In the genomic region with DNA sequence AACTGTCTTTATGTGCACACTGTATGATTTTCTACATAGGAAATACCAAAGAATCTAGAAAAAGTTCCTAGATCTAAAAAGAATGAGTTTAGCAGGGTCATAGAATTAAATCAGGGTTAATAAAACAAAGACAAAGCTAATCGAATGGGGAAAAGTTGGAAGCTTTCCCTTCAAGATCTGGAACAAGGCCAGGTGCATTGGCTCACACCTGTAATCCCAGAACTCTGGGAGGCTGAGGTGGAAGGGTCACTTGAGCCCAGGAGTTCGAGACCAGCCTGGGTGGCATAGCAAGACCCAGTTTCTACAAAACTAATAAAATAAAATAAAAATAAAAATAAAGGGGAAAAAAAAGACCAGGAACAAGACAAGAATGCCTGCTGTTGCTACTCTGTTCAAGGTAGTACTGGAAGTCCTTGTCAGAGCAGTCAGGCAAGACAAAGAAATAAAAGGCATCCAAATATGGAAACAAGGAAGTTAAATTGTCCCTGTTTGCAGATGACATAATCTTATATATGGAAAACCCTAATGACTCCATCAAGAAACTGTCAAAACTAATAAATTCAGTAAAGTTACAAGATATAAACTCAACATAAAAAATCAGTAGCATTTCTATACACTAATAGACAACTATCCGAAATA, we compare ENCODE assay signal across 1 cellular context.
TF ChIP-seq lines count a peak whose summit lies in the region.

No MANE protein-coding gene starts in this region.

TF ChIP-seq in HEK293, 187 proteins besides CTCF, POLR2A, EP300 and RAD21:
- TF ChIP-seq PRDM6 (tag by site-specific recombination; IDR thresholded peaks at IDR 0.05) (peak; percentile 49; the same call in 1 of the 2 replicates), ZNF23 (tag by site-specific recombination; IDR thresholded peaks at IDR 0.05; ENCODE audit: borderline replicate concordance) (no peak)
- TF ChIP-seq, protein P1, sequence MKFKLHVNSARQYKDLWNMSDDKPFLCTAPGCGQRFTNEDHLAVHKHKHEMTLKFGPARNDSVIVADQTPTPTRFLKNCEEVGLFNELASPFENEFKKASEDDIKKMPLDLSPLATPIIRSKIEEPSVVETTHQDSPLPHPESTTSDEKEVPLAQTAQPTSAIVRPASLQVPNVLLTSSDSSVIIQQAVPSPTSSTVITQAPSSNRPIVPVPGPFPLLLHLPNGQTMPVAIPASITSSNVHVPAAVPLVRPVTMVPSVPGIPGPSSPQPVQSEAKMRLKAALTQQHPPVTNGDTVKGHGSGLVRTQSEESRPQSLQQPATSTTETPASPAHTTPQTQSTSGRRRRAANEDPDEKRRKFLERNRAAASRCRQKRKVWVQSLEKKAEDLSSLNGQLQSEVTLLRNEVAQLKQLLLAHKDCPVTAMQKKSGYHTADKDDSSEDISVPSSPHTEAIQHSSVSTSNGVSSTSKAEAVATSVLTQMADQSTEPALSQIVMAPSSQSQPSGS (tag by site-specific recombination; IDR thresholded peaks at IDR 0.05; ENCODE audit: low read depth) = 0 out of 2 replicates have a peak, but pooled peaks have one; percentile 11
